In genomic region chr10:116686632-116687031, GRCh38 we compare ENCODE assay signal across 2 cellular contexts.
TF ChIP-seq lines count a peak whose summit lies in the region.

No MANE protein-coding gene starts in this region.

TF ChIP-seq in HepG2, 621 proteins besides CTCF, POLR2A, EP300 and RAD21 (continued from another document):
- TF ChIP-seq HNRNPK (IDR thresholded peaks at IDR 0.05; ENCODE audit: low read depth, low read length, poor library complexity, severe bottlenecking): peak; percentile 46

TF ChIP-seq in GM23338, 12 proteins besides CTCF, POLR2A, EP300 and RAD21 (continued from another document):
- TF ChIP-seq ETS1 (IDR thresholded peaks at IDR 0.05): no peak
- no peak for TF ChIP-seq ZNF462 (CRISPR knock-in tag; IDR thresholded peaks at IDR 0.05)
- no peak for TF ChIP-seq EZH2phosphoT487 (IDR thresholded peaks at IDR 0.05; ENCODE audit: unreplicated experiment)
- TF ChIP-seq STAT1 (IDR thresholded peaks at IDR 0.05; ENCODE audit: unreplicated experiment): no peak
- TF ChIP-seq POLR2AphosphoS5 (IDR thresholded peaks at IDR 0.05; ENCODE audit: low read depth): no peak
- TF ChIP-seq ZNF331 (CRISPR knock-in tag; IDR thresholded peaks at IDR 0.05; ENCODE audit: low read depth): no peak
- no peak for TF ChIP-seq REST (IDR thresholded peaks at IDR 0.05; ENCODE audit: unreplicated experiment)
- no peak for TF ChIP-seq JUNB (IDR thresholded peaks at IDR 0.05; ENCODE audit: unreplicated experiment)
- no peak for TF ChIP-seq NANOG (IDR thresholded peaks at IDR 0.05; ENCODE audit: borderline replicate concordance)
- no peak for TF ChIP-seq EZH2 (IDR thresholded peaks at IDR 0.05; ENCODE audit: low read depth, unreplicated experiment)
- TF ChIP-seq ZNF114 (CRISPR knock-in tag; IDR thresholded peaks at IDR 0.05): no peak
